Comparison of ENCODE assay signal across 3 cellular contexts in the genomic region with DNA sequence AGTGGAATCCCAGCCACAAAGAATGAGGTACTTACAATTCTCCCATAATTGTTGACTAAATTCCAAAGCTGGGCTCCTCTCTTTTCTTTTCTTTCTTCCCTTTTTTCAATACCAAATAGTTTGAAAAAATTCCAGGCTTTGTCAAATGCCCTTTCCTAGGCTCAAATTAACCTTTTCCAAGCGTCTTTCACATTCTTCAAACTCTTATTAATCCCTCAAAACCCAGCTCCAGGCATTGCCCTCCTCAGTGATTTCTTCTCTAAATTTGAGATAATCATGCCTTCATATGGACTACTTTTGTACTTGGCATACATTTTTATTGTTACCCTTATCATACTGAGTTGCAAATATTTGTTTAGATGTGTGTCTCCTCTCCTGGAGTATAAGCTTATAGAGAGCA.
A peak's percentile ranks its signal among the peaks of the same experiment; 100 is the strongest.
TF ChIP-seq lines count a peak whose summit lies in the region.

No MANE protein-coding gene starts in this region.

TF ChIP-seq in SK-N-SH treated with all-trans-retinoic acid at 6 μM for 48 hours, 23 proteins besides CTCF, POLR2A, EP300 and RAD21:
- TF ChIP-seq ARNTL (CRISPR knock-in tag; IDR thresholded peaks at IDR 0.05; ENCODE audit: borderline replicate concordance, low read depth), result no peak
- peak; percentile 76 for TF ChIP-seq ZFP3 (CRISPR knock-in tag; IDR thresholded peaks at IDR 0.05)
TF ChIP-seq in SK-N-SH treated with all-trans-retinoic acid at 6 μM for 48 hours: peak in this region for 1.

TF ChIP-seq in SK-N-SH, 30 proteins besides CTCF, POLR2A, EP300 and RAD21:
- TF ChIP-seq TEAD4 (IDR thresholded peaks at IDR 0.05; ENCODE audit: borderline replicate concordance, insufficient read depth) (no peak), FOXJ3 (CRISPR knock-in tag; IDR thresholded peaks at IDR 0.05) (no peak), TAF1 (IDR thresholded peaks at IDR 0.05; ENCODE audit: borderline replicate concordance, low read depth, low read length) (no peak), RFX5 (IDR thresholded peaks at IDR 0.05; ENCODE audit: low read length) (no peak), GABPA (IDR thresholded peaks at IDR 0.05; ENCODE audit: low read depth) (no peak)
- TF ChIP-seq, protein P1, sequence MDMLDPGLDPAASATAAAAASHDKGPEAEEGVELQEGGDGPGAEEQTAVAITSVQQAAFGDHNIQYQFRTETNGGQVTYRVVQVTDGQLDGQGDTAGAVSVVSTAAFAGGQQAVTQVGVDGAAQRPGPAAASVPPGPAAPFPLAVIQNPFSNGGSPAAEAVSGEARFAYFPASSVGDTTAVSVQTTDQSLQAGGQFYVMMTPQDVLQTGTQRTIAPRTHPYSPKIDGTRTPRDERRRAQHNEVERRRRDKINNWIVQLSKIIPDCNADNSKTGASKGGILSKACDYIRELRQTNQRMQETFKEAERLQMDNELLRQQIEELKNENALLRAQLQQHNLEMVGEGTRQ (IDR thresholded peaks at IDR 0.05; ENCODE audit: borderline replicate concordance, low read depth, low read length), result no peak

TF ChIP-seq in H1, 55 proteins besides CTCF, POLR2A, EP300 and RAD21:
- TF ChIP-seq, protein P2, sequence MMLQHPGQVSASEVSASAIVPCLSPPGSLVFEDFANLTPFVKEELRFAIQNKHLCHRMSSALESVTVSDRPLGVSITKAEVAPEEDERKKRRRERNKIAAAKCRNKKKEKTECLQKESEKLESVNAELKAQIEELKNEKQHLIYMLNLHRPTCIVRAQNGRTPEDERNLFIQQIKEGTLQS (IDR thresholded peaks at IDR 0.05; ENCODE audit: insufficient read depth, low read depth, low read length), result no peak
- TF ChIP-seq BRCA1 (IDR thresholded peaks at IDR 0.05; ENCODE audit: low read depth, low read length) (no peak), GABPA (IDR thresholded peaks at IDR 0.05; ENCODE audit: borderline replicate concordance, insufficient read depth, low read length) (no peak), BCL11A (IDR thresholded peaks at IDR 0.05; ENCODE audit: low read depth in 2 of 2, low read length in 2 of 2) (no peak), KDM4A (IDR thresholded peaks at IDR 0.05; ENCODE audit: low read depth, low read length, severe bottlenecking) (no peak), EGR1 (IDR thresholded peaks at IDR 0.05; ENCODE audit: borderline replicate concordance, low read depth, low read length) (no peak), TEAD4 (IDR thresholded peaks at IDR 0.05; ENCODE audit: low read depth, low read length) (no peak), MAFK (IDR thresholded peaks at IDR 0.05; ENCODE audit: low read depth, low read length) (no peak), GTF2F1 (IDR thresholded peaks at IDR 0.05; ENCODE audit: borderline replicate concordance, low read depth, low read length) (no peak), POU5F1 (IDR thresholded peaks at IDR 0.05; ENCODE audit: low read depth, low read length) (no peak), CREB1 (IDR thresholded peaks at IDR 0.05) (no peak), POLR2AphosphoS5 (IDR thresholded peaks at IDR 0.05; ENCODE audit: low read depth, low read length) (no peak), SP4 (IDR thresholded peaks at IDR 0.05; ENCODE audit: low read length) (no peak), SP1 (IDR thresholded peaks at IDR 0.05; ENCODE audit: low read depth, low read length) (no peak)
- TF ChIP-seq, protein P3, sequence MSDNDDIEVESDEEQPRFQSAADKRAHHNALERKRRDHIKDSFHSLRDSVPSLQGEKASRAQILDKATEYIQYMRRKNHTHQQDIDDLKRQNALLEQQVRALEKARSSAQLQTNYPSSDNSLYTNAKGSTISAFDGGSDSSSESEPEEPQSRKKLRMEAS (IDR thresholded peaks at IDR 0.05), result no peak
- TF ChIP-seq, protein P4, sequence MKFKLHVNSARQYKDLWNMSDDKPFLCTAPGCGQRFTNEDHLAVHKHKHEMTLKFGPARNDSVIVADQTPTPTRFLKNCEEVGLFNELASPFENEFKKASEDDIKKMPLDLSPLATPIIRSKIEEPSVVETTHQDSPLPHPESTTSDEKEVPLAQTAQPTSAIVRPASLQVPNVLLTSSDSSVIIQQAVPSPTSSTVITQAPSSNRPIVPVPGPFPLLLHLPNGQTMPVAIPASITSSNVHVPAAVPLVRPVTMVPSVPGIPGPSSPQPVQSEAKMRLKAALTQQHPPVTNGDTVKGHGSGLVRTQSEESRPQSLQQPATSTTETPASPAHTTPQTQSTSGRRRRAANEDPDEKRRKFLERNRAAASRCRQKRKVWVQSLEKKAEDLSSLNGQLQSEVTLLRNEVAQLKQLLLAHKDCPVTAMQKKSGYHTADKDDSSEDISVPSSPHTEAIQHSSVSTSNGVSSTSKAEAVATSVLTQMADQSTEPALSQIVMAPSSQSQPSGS (IDR thresholded peaks at IDR 0.05; ENCODE audit: low read length), result no peak
- TF ChIP-seq, protein P5, sequence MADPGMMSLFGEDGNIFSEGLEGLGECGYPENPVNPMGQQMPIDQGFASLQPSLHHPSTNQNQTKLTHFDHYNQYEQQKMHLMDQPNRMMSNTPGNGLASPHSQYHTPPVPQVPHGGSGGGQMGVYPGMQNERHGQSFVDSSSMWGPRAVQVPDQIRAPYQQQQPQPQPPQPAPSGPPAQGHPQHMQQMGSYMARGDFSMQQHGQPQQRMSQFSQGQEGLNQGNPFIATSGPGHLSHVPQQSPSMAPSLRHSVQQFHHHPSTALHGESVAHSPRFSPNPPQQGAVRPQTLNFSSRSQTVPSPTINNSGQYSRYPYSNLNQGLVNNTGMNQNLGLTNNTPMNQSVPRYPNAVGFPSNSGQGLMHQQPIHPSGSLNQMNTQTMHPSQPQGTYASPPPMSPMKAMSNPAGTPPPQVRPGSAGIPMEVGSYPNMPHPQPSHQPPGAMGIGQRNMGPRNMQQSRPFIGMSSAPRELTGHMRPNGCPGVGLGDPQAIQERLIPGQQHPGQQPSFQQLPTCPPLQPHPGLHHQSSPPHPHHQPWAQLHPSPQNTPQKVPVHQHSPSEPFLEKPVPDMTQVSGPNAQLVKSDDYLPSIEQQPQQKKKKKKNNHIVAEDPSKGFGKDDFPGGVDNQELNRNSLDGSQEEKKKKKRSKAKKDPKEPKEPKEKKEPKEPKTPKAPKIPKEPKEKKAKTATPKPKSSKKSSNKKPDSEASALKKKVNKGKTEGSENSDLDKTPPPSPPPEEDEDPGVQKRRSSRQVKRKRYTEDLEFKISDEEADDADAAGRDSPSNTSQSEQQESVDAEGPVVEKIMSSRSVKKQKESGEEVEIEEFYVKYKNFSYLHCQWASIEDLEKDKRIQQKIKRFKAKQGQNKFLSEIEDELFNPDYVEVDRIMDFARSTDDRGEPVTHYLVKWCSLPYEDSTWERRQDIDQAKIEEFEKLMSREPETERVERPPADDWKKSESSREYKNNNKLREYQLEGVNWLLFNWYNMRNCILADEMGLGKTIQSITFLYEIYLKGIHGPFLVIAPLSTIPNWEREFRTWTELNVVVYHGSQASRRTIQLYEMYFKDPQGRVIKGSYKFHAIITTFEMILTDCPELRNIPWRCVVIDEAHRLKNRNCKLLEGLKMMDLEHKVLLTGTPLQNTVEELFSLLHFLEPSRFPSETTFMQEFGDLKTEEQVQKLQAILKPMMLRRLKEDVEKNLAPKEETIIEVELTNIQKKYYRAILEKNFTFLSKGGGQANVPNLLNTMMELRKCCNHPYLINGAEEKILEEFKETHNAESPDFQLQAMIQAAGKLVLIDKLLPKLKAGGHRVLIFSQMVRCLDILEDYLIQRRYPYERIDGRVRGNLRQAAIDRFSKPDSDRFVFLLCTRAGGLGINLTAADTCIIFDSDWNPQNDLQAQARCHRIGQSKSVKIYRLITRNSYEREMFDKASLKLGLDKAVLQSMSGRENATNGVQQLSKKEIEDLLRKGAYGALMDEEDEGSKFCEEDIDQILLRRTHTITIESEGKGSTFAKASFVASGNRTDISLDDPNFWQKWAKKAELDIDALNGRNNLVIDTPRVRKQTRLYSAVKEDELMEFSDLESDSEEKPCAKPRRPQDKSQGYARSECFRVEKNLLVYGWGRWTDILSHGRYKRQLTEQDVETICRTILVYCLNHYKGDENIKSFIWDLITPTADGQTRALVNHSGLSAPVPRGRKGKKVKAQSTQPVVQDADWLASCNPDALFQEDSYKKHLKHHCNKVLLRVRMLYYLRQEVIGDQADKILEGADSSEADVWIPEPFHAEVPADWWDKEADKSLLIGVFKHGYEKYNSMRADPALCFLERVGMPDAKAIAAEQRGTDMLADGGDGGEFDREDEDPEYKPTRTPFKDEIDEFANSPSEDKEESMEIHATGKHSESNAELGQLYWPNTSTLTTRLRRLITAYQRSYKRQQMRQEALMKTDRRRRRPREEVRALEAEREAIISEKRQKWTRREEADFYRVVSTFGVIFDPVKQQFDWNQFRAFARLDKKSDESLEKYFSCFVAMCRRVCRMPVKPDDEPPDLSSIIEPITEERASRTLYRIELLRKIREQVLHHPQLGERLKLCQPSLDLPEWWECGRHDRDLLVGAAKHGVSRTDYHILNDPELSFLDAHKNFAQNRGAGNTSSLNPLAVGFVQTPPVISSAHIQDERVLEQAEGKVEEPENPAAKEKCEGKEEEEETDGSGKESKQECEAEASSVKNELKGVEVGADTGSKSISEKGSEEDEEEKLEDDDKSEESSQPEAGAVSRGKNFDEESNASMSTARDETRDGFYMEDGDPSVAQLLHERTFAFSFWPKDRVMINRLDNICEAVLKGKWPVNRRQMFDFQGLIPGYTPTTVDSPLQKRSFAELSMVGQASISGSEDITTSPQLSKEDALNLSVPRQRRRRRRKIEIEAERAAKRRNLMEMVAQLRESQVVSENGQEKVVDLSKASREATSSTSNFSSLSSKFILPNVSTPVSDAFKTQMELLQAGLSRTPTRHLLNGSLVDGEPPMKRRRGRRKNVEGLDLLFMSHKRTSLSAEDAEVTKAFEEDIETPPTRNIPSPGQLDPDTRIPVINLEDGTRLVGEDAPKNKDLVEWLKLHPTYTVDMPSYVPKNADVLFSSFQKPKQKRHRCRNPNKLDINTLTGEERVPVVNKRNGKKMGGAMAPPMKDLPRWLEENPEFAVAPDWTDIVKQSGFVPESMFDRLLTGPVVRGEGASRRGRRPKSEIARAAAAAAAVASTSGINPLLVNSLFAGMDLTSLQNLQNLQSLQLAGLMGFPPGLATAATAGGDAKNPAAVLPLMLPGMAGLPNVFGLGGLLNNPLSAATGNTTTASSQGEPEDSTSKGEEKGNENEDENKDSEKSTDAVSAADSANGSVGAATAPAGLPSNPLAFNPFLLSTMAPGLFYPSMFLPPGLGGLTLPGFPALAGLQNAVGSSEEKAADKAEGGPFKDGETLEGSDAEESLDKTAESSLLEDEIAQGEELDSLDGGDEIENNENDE (IDR thresholded peaks at IDR 0.05; ENCODE audit: insufficient replicate concordance, low read length), result no peak
